Comparison of ENCODE assay signal across 1 cellular context in genomic region chr12:52871291-52871961, GRCh38.
TF ChIP-seq lines count a peak whose summit lies in the region.

No MANE protein-coding gene starts in this region.

TF ChIP-seq in HEK293, 187 proteins besides CTCF, POLR2A, EP300 and RAD21 (continued from another document):
- TF ChIP-seq KLF10 (tag by site-specific recombination; IDR thresholded peaks at IDR 0.05) (peak; percentile 54; the same call in 1 of the 2 replicates), WT1 (tag by site-specific recombination; IDR thresholded peaks at IDR 0.05) (peak; percentile 85), ZNF768 (tag by site-specific recombination; IDR thresholded peaks at IDR 0.05) (no peak), ZNF658 (tag by site-specific recombination; IDR thresholded peaks at IDR 0.05) (no peak)
TF ChIP-seq in HEK293: peak in this region for 23.
